10 cellular contexts compared by ENCODE assay signal in the genomic region with DNA sequence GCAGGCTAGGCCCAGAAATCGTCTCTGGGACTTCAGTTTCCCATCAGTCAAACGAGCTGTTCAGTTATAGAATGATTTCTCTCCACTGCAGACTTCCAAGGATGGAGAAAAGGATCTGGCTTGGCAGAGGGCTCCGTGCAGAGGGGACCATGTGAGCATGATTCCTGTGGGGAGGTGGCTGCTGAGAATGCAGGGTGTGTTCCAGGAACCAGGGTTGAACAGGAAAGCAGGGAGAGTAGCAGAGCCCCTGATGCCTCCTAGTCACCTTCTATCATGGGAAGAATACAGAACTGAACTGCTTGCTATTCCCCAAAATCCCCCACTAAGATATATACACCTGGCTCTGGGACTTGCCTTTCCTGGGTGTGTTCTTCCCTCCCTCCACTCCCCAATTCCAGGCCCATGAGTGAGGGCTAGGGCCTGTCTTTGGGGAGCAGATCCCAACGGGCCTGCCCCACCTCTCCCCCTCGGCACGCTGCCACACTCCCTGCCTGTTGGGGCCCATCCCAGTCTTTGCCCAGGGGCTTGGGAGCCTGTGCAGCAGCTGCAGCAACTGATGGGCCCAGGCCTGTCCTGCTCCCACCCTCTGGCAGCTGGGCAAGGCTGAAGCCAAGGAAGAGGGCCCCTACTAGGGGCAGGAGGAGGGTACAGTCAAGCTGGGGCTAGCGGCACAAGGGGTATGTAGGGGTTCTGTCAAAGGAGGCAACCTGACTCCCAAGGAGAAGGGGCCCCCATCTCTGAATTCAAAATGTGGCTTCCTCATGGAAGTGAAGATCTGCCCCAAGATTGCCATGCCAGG. TPM values are rescaled to one million over a fixed set of nuclear protein-coding genes. Genes with fewer than 3 reads are reported as not detected.
DNase-seq lines count a peak whose midpoint lies in the region; ATAC-seq and TF ChIP-seq lines count a peak whose summit lies in the region.
"Had no signal": no experiment of that assay in that cellular context is flagged by ENCODE, and none has a peak within 500 bp of the region (broad histone marks: within the 10 kb centered on the region; RNA-seq: fewer than 3 reads in every experiment).

No MANE protein-coding gene starts in this region.

- DNase-seq in NCI-H1105 treated with DMSO at 0.1 percent for 48 hours (lab: John Stamatoyannopoulos, UW) (peak; percentile 14), NCI-H1105 (lab: John Stamatoyannopoulos, UW) (no peak), body of pancreas (no peak), right lobe of liver (no peak), tibial nerve (ENCODE audit: low spot score in 2 of 2) (no peak), mucosa of gallbladder (ENCODE audit: low spot score) (no peak)
- no peak for DNase-seq in stimulated activated effector memory CD8-positive, alpha-beta T cell treated with anti-CD3 and anti-CD28 coated beads, Interleukin-12 subunit alpha, Interleukin-12 subunit beta, amount 100 ng/mL, for 72 hours (ENCODE audit: low spot score in 2 of 2)
- DNase-seq: activated T-cell treated with anti-CD3 and anti-CD28 coated beads, Interleukin-2, amount 50 U/mL, for 48 hours; testis had no signal

- H3K27me3 ChIP-seq in body of pancreas (no peaks in the 10 kb centered on the region), right lobe of liver (no peaks in the 10 kb centered on the region), tibial nerve (no peaks in the 10 kb centered on the region)
- H3K27me3 ChIP-seq: testis had no signal

- H3K9me3 Mint-ChIP-seq in stimulated activated effector memory CD8-positive, alpha-beta T cell treated with anti-CD3 and anti-CD28 coated beads, Interleukin-12 subunit alpha, Interleukin-12 subunit beta, amount 100 ng/mL, for 72 hours = no peaks in the 10 kb centered on the region

- no peak for TF ChIP-seq EP300 in tibial nerve (IDR thresholded peaks at IDR 0.05)

- no peaks in the 10 kb centered on the region for H3K36me3 Mint-ChIP-seq in stimulated activated effector memory CD8-positive, alpha-beta T cell treated with anti-CD3 and anti-CD28 coated beads, Interleukin-12 subunit alpha, Interleukin-12 subunit beta, amount 100 ng/mL, for 72 hours

- H3K4me3 ChIP-seq in body of pancreas (no peak overlapping the region), right lobe of liver (peak overlapping the region in 1 of 3 donors; percentile 42), tibial nerve (no peak overlapping the region)
- H3K4me3 ChIP-seq: testis had no signal

- H3K36me3 ChIP-seq in body of pancreas (replicated peaks in 1 of 2; ENCODE audit: insufficient read depth in 1 of 2, low read depth in 2 of 2) (no peaks in the 10 kb centered on the region), right lobe of liver (peaks cover 0 to under 1% (median 0%) of the 10 kb centered on the region in 4 donors), tibial nerve (peaks cover 0 to 14% (median 0%) of the 10 kb centered on the region in 3 donors)

- WGBS in body of pancreas, 2 donors = 44 to 62% methylated on average over 6 to 7 of the region's 7 CpGs
- 12% methylated on average over 3 of the region's 7 CpGs for WGBS in right lobe of liver (ENCODE audit: insufficient coverage, low coverage, low lambda C conversion rate, missing lambda C conversion rate)
- 42 to 45% methylated on average over 7 of the region's 7 CpGs for WGBS in tibial nerve, 2 donors

- TF ChIP-seq CTCF in body of pancreas (IDR thresholded peaks at IDR 0.05) (no peak), right lobe of liver (IDR thresholded peaks at IDR 0.05) (no peak), tibial nerve (IDR thresholded peaks at IDR 0.05) (no peak)

- H3K4me3 Mint-ChIP-seq in stimulated activated effector memory CD8-positive, alpha-beta T cell treated with anti-CD3 and anti-CD28 coated beads, Interleukin-12 subunit alpha, Interleukin-12 subunit beta, amount 100 ng/mL, for 72 hours = no peak overlapping the region

- ATAC-seq in body of pancreas = no peak
- ATAC-seq in right lobe of liver = no peak
- ATAC-seq in GM19455 (IDR thresholded peaks at IDR 0.05; ENCODE audit: unreplicated experiment) = no peak
- no peak for ATAC-seq in stimulated activated effector memory CD8-positive, alpha-beta T cell treated with anti-CD3 and anti-CD28 coated beads, Interleukin-12 subunit alpha, Interleukin-12 subunit beta, amount 100 ng/mL, for 72 hours

- H3K27ac Mint-ChIP-seq in stimulated activated effector memory CD8-positive, alpha-beta T cell treated with anti-CD3 and anti-CD28 coated beads, Interleukin-12 subunit alpha, Interleukin-12 subunit beta, amount 100 ng/mL, for 72 hours = no peak overlapping the region

- H3K9me3 ChIP-seq in body of pancreas = no peaks in the 10 kb centered on the region
- no peaks in the 10 kb centered on the region for H3K9me3 ChIP-seq in right lobe of liver
- H3K9me3 ChIP-seq in tibial nerve = no peaks in the 10 kb centered on the region
- H3K9me3 ChIP-seq: testis had no signal

- peaks cover 5% of the 10 kb centered on the region for H3K4me1 Mint-ChIP-seq in stimulated activated effector memory CD8-positive, alpha-beta T cell treated with anti-CD3 and anti-CD28 coated beads, Interleukin-12 subunit alpha, Interleukin-12 subunit beta, amount 100 ng/mL, for 72 hours

- intact Hi-C loops in body of pancreas (cut with DNase I) = no loop called here
- intact Hi-C loops in right lobe of liver (cut with DNase I) = no loop called here

- TF ChIP-seq POLR2A in body of pancreas (IDR thresholded peaks at IDR 0.05) (no peak), right lobe of liver (IDR thresholded peaks at IDR 0.05) (no peak), tibial nerve (IDR thresholded peaks at IDR 0.05) (no peak)

- H3K4me1 ChIP-seq in body of pancreas = peaks cover 73% of the 10 kb centered on the region
- peaks cover 0 to 69% (median 32%) of the 10 kb centered on the region in 4 donors for H3K4me1 ChIP-seq in right lobe of liver
- peaks cover 0 to 82% (median 17%) of the 10 kb centered on the region in 4 donors for H3K4me1 ChIP-seq in tibial nerve

- H3K27ac ChIP-seq in body of pancreas (peak overlapping the region; percentile 66 to 91 (median 87)), right lobe of liver (peak overlapping the region in 2 of 3 donors; percentile 86 to 89), tibial nerve (peak overlapping the region in 3 of 4 donors; percentile 34 to 94 (median 90))

RNA-seq across cellular contexts. Expression of gene AJUBA, which starts 3.3 kb away (rescaled TPM):
- total RNA-seq in body of pancreas (10 to 100 TPM; 15.8 to 19.5 TPM), right lobe of liver (10 to 100 TPM in 5 of 6 experiments, 1 to 10 TPM in 1; 7.8 to 64.6 (median 54.2) TPM), tibial nerve (10 to 100 TPM; 22.8 to 33.5 (median 28.4) TPM), mucosa of gallbladder (53.3 TPM)

RNA-seq across cellular contexts. Expression of gene HAUS4, which starts 22.2 kb away (rescaled TPM):
- total RNA-seq in body of pancreas (10 to 100 TPM; 16.8 to 47.0 TPM), right lobe of liver (10 to 100 TPM in 4 of 6 experiments, 1 to 10 TPM in 2; 6.8 to 17.9 (median 12.4) TPM), tibial nerve (100 to 1,000 TPM in 1 of 4 donors, 10 to 100 TPM in 3; 52.1 to 104 (median 74.3) TPM), mucosa of gallbladder (38.8 TPM)

RNA-seq across cellular contexts. Expression of gene C14orf93, which starts 30.9 kb away (rescaled TPM):
- total RNA-seq in body of pancreas = 10 to 100 TPM in 1 of 2 donors, 1 to 10 TPM in 1; 4.0 to 11.2 TPM
- 1 to 10 TPM; 1.7 to 4.0 (median 3.2) TPM for total RNA-seq in right lobe of liver
- total RNA-seq in tibial nerve = 10 to 100 TPM in 1 of 4 donors, 1 to 10 TPM in 3; 8.4 to 18.6 (median 9.5) TPM
- total RNA-seq in mucosa of gallbladder = 13.9 TPM

RNA-seq across cellular contexts. Expression of gene PRMT5, which starts 49.9 kb away (rescaled TPM):
- total RNA-seq in body of pancreas = 10 to 100 TPM; 36.1 to 40.2 TPM
- 10 to 100 TPM; 22.5 to 32.1 (median 25.7) TPM for total RNA-seq in right lobe of liver
- total RNA-seq in tibial nerve = 10 to 100 TPM; 60.6 to 82.5 (median 76.8) TPM
- 51.0 TPM for total RNA-seq in mucosa of gallbladder

RNA-seq across cellular contexts. Expression of gene PSMB5, which starts 55.6 kb away (rescaled TPM):
- total RNA-seq in body of pancreas = 10 to 100 TPM; 47.0 to 93.3 TPM
- total RNA-seq in right lobe of liver = 10 to 100 TPM; 51.2 to 93.5 (median 59.1) TPM
- total RNA-seq in tibial nerve = 100 to 1,000 TPM in 3 of 4 donors, 10 to 100 TPM in 1; 90.2 to 154 (median 113) TPM
- total RNA-seq in mucosa of gallbladder = 103 TPM
